Comparison of ENCODE assay signal across 8 cellular contexts in the genomic region with DNA sequence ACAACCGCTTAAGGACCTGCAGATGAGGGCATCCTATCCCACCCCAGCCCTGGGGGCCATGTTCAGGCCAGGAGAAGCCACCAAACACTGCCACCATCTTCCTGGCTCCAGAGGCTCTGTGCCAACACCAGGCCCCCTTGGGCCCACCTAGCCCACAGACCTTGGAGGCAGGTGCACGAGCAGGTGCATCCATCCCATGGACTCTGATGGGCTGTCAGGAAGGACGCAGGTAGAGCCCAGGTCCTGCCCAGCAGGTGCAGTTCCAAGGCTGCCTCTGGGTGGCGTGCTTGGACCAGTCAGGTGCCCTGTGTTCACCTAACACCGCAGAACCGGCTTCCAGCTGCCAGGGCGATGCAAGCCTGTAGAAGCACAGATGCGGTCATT. TPM values are rescaled to one million over a fixed set of nuclear protein-coding genes. Genes with fewer than 3 reads are reported as not detected.
DNase-seq lines count a peak whose midpoint lies in the region; ATAC-seq and TF ChIP-seq lines count a peak whose summit lies in the region.

No MANE protein-coding gene starts in this region.

- peak in 4 of 6 experiments; percentile 32 to 79 (median 74) for TF ChIP-seq CTCF in Peyer's patch (IDR thresholded peaks at IDR 0.05)
- TF ChIP-seq CTCF in adrenal gland (IDR thresholded peaks at IDR 0.05) = peak in 5 of 6 experiments; percentile 36 to 64 (median 41)
- no peak for TF ChIP-seq CTCF in lower leg skin (IDR thresholded peaks at IDR 0.05)

- no peak overlapping the region for H3K27ac ChIP-seq in Peyer's patch
- no peak overlapping the region for H3K27ac ChIP-seq in adrenal gland

- DNase-seq in NK-92 treated with Interleukin-12 subunit alpha and Interleukin-12 subunit beta, amount 100 ng/mL, for 24 hours (lab: John Stamatoyannopoulos, UW) = peak; percentile 76
- DNase-seq in NK-92 (lab: John Stamatoyannopoulos, UW; ENCODE audit: unreplicated experiment) (no peak), Peyer's patch (peak in 2 of 3 donors; percentile 84 to 85), adrenal gland (peak in 6 of 7 donors; percentile 38 to 67 (median 66)), lower leg skin (ENCODE audit: low spot score in 2 of 2) (peak; percentile 45 to 90)
- DNase-seq in stimulated activated effector memory CD8-positive, alpha-beta T cell treated with anti-CD3 and anti-CD28 coated beads, Interleukin-12 subunit alpha, Interleukin-12 subunit beta, amount 100 ng/mL, for 72 hours (ENCODE audit: low spot score in 2 of 2) = peak; percentile 56 to 80

- no peaks in the 10 kb centered on the region for H3K4me1 ChIP-seq in Peyer's patch
- H3K4me1 ChIP-seq in adrenal gland (replicated peaks in 1 of 2) = no peaks in the 10 kb centered on the region

- no peak overlapping the region for H3K27ac Mint-ChIP-seq in stimulated activated effector memory CD8-positive, alpha-beta T cell treated with anti-CD3 and anti-CD28 coated beads, Interleukin-12 subunit alpha, Interleukin-12 subunit beta, amount 100 ng/mL, for 72 hours

- H3K4me1 Mint-ChIP-seq in stimulated activated effector memory CD8-positive, alpha-beta T cell treated with anti-CD3 and anti-CD28 coated beads, Interleukin-12 subunit alpha, Interleukin-12 subunit beta, amount 100 ng/mL, for 72 hours = peaks cover 13% of the 10 kb centered on the region

- H3K9me3 ChIP-seq in Peyer's patch (no peaks in the 10 kb centered on the region), adrenal gland (replicated peaks in 1 of 3) (no peaks in the 10 kb centered on the region)

- H3K4me3 ChIP-seq in Peyer's patch = no peak overlapping the region
- no peak overlapping the region for H3K4me3 ChIP-seq in adrenal gland
- no peak overlapping the region for H3K4me3 ChIP-seq in lower leg skin (ENCODE audit: low read depth, poor library complexity, severe bottlenecking)

- peak; percentile 74 for ATAC-seq in stimulated activated effector memory CD8-positive, alpha-beta T cell treated with anti-CD3 and anti-CD28 coated beads, Interleukin-12 subunit alpha, Interleukin-12 subunit beta, amount 100 ng/mL, for 72 hours
- ATAC-seq in HG02798 (IDR thresholded peaks at IDR 0.05; ENCODE audit: poor library complexity, unreplicated experiment) = no peak
- no peak for ATAC-seq in HG02884 (IDR thresholded peaks at IDR 0.05; ENCODE audit: unreplicated experiment)

- H3K36me3 Mint-ChIP-seq in stimulated activated effector memory CD8-positive, alpha-beta T cell treated with anti-CD3 and anti-CD28 coated beads, Interleukin-12 subunit alpha, Interleukin-12 subunit beta, amount 100 ng/mL, for 72 hours = no peaks in the 10 kb centered on the region

- intact Hi-C loops in adrenal gland (cut with DNase I) = no loop called here
- intact Hi-C loops in lower leg skin (cut with DNase I; ENCODE audit: low total_unique reads) = no loop called here

- H3K27me3 ChIP-seq in Peyer's patch (no peaks in the 10 kb centered on the region), adrenal gland (peaks cover 10% of the 10 kb centered on the region)

- no peak overlapping the region for H3K4me3 Mint-ChIP-seq in stimulated activated effector memory CD8-positive, alpha-beta T cell treated with anti-CD3 and anti-CD28 coated beads, Interleukin-12 subunit alpha, Interleukin-12 subunit beta, amount 100 ng/mL, for 72 hours

- 17 to 83% (median 17%) methylated on average over 1 to 8 of the region's 8 CpGs for WGBS in adrenal gland, 4 donors
- WGBS in lower leg skin, 2 donors = 20 to 25% methylated on average over 4 to 8 of the region's 8 CpGs

- no peak for TF ChIP-seq POLR2A in Peyer's patch (IDR thresholded peaks at IDR 0.05)
- TF ChIP-seq POLR2A in adrenal gland (IDR thresholded peaks at IDR 0.05) = no peak
- no peak for TF ChIP-seq POLR2A in lower leg skin (IDR thresholded peaks at IDR 0.05)

- H3K36me3 ChIP-seq in Peyer's patch = no peaks in the 10 kb centered on the region
- H3K36me3 ChIP-seq in adrenal gland (replicated peaks in 1 of 2) = no peaks in the 10 kb centered on the region

- H3K9me3 Mint-ChIP-seq in stimulated activated effector memory CD8-positive, alpha-beta T cell treated with anti-CD3 and anti-CD28 coated beads, Interleukin-12 subunit alpha, Interleukin-12 subunit beta, amount 100 ng/mL, for 72 hours = no peaks in the 10 kb centered on the region

RNA-seq across cellular contexts. Expression of a gene that starts 22.8 kb away (rescaled TPM):
- total RNA-seq in Peyer's patch (1 to 10 TPM in 2 of 4 donors, under 1 TPM in 1, not detected in 1; 0.27 to 1.8 (median 1.4) TPM), adrenal gland (1 to 10 TPM in 5 of 8 donors, under 1 TPM in 1, not detected in 2; 0.86 to 5.0 (median 2.2) TPM), lower leg skin (1 to 10 TPM in 1 of 4 donors, under 1 TPM in 1, not detected in 2; 0.59 to 1.5 TPM)
- polyA plus RNA-seq in adrenal gland = 1 to 10 TPM in 1 of 3 donors, under 1 TPM in 2; 0.68 to 1.8 (median 0.71) TPM

RNA-seq across cellular contexts. Expression of a gene that starts 26.5 kb away (rescaled TPM):
- not detected for total RNA-seq in Peyer's patch
- 1 to 10 TPM in 2 of 8 donors, under 1 TPM in 1, not detected in 5; 0.40 to 1.9 (median 1.8) TPM for total RNA-seq in adrenal gland
- under 1 TPM; 0.54 to 0.64 (median 0.60) TPM for polyA plus RNA-seq in adrenal gland
- total RNA-seq in lower leg skin = 1 to 10 TPM in 3 of 4 donors, under 1 TPM in 1; 0.17 to 3.6 (median 2.1) TPM

Comparison
In these comparisons a context has a peak if more than half of its experiments do, and no peak if none do; other contexts are left out.
1. CTCF ChIP-seq: peak in Peyer's patch (4 of 6) and adrenal gland (5 of 6); none in lower leg skin (0 of 3).